18 cellular contexts compared by ENCODE assay signal in genomic region chr19:4795400-4795799, GRCh38. TPM values are rescaled to one million over a fixed set of nuclear protein-coding genes. Genes with fewer than 3 reads are reported as not detected.
DNase-seq lines count a peak whose midpoint lies in the region; ATAC-seq and TF ChIP-seq lines count a peak whose summit lies in the region.
"Had no signal": no experiment of that assay in that cellular context is flagged by ENCODE, and none has a peak within 500 bp of the region (broad histone marks: within the 10 kb centered on the region; RNA-seq: fewer than 3 reads in every experiment).

No MANE protein-coding gene starts in this region.

- peaks cover 24% of the 10 kb centered on the region for H3K36me3 ChIP-seq in IMR-90 (ENCODE audit: control insufficient read depth, insufficient read depth, low read length)

- peak overlapping the region; percentile 33 for H3K4me3 Mint-ChIP-seq in activated CD4-positive, alpha-beta T cell treated with anti-CD3 and anti-CD28 coated beads, Interleukin-2, amount 10 ng/mL, durations not matched to agents 24 days and 14 days
- peak overlapping the region; percentile 78 for H3K4me3 Mint-ChIP-seq in neural crest cell
- H3K4me3 Mint-ChIP-seq in activated CD4-positive, alpha-beta memory T cell treated with anti-CD3 and anti-CD28 coated beads, Interleukin-2, amount 10 ng/mL, durations not matched to agents 7 days and 5 days: no peak overlapping the region
- H3K4me3 Mint-ChIP-seq: natural killer cell; T-helper 1 cell treated with Interleukin-12 subunit alpha and Interleukin-12 subunit beta and Interleukin-4 antibody, amounts not matched to agents 30 μg/mL and 1 μg/mL, for 36 hours had no signal

- TF ChIP-seq CTCF in IMR-90 (conservative IDR thresholded peaks at IDR 0.05; ENCODE audit: low read depth, low read length) (no peak), neural crest cell (conservative IDR thresholded peaks at IDR 0.05) (no peak)

- H3K27me3 ChIP-seq in IMR-90 (ENCODE audit: control insufficient read depth, insufficient read depth, low read length): no peaks in the 10 kb centered on the region
- H3K27me3 ChIP-seq: sigmoid colon, stomach had no signal

- no peaks in the 10 kb centered on the region for H3K9me3 Mint-ChIP-seq in activated CD4-positive, alpha-beta T cell treated with anti-CD3 and anti-CD28 coated beads, Interleukin-2, amount 10 ng/mL, durations not matched to agents 24 days and 14 days
- H3K9me3 Mint-ChIP-seq in neural crest cell: peaks cover 2% of the 10 kb centered on the region
- no peaks in the 10 kb centered on the region for H3K9me3 Mint-ChIP-seq in activated CD4-positive, alpha-beta memory T cell treated with anti-CD3 and anti-CD28 coated beads, Interleukin-2, amount 10 ng/mL, durations not matched to agents 7 days and 5 days
- H3K9me3 Mint-ChIP-seq: natural killer cell; T-helper 1 cell treated with Interleukin-12 subunit alpha and Interleukin-12 subunit beta and Interleukin-4 antibody, amounts not matched to agents 30 μg/mL and 1 μg/mL, for 36 hours had no signal

- no peak overlapping the region for H4K91ac ChIP-seq in IMR-90 (ENCODE audit: insufficient read depth, low read depth, low read length)

- H3K14ac ChIP-seq in IMR-90 (replicated peaks; ENCODE audit: low read depth, low read length): no peak overlapping the region

- in situ Hi-C loops in IMR-90 (cut with MboI; ENCODE audit: low sequenced_read_pairs): no loop called here

- H2BK15ac ChIP-seq in IMR-90 (ENCODE audit: low read depth, low read length): no peak overlapping the region

- H3K27me3 Mint-ChIP-seq in activated CD4-positive, alpha-beta T cell treated with anti-CD3 and anti-CD28 coated beads, Interleukin-2, amount 10 ng/mL, durations not matched to agents 24 days and 14 days: no peaks in the 10 kb centered on the region
- H3K27me3 Mint-ChIP-seq in neural crest cell (ENCODE audit: low read depth): no peaks in the 10 kb centered on the region
- no peaks in the 10 kb centered on the region for H3K27me3 Mint-ChIP-seq in activated CD4-positive, alpha-beta memory T cell treated with anti-CD3 and anti-CD28 coated beads, Interleukin-2, amount 10 ng/mL, durations not matched to agents 7 days and 5 days

- no peak overlapping the region for H3K18ac ChIP-seq in IMR-90 (ENCODE audit: low read depth, low read length)

- intact Hi-C loops in activated CD4-positive, alpha-beta T cell treated with anti-CD3 and anti-CD28 coated beads, Interleukin-2, amount 10 ng/mL, durations not matched to agents 24 days and 14 days (cut with micrococcal nuclease): no loop called here
- intact Hi-C loops in IMR-90 (cut with micrococcal nuclease): no loop called here

- H3K4me2 ChIP-seq in IMR-90 (ENCODE audit: low read depth, low read length): no peak overlapping the region
- H3K4me2 ChIP-seq: PC-9 had no signal

- TF ChIP-seq RAD21 in IMR-90 (IDR thresholded peaks at IDR 0.05; ENCODE audit: low read length): no peak

- TF ChIP-seq POLR2A in IMR-90 (IDR thresholded peaks at IDR 0.05; ENCODE audit: low read depth, low read length): no peak

- peaks cover 45% of the 10 kb centered on the region for H3K36me3 Mint-ChIP-seq in activated CD4-positive, alpha-beta T cell treated with anti-CD3 and anti-CD28 coated beads, Interleukin-2, amount 10 ng/mL, durations not matched to agents 24 days and 14 days (ENCODE audit: low read depth)
- peaks cover 11% of the 10 kb centered on the region for H3K36me3 Mint-ChIP-seq in neural crest cell (ENCODE audit: low read depth)
- peaks cover 37% of the 10 kb centered on the region for H3K36me3 Mint-ChIP-seq in activated CD4-positive, alpha-beta memory T cell treated with anti-CD3 and anti-CD28 coated beads, Interleukin-2, amount 10 ng/mL, durations not matched to agents 7 days and 5 days (ENCODE audit: low read depth)
- H3K36me3 Mint-ChIP-seq: natural killer cell had no signal

- no peak overlapping the region for H2AK9ac ChIP-seq in IMR-90 (replicated peaks; ENCODE audit: low read depth, low read length, poor library complexity)

- no peak overlapping the region for H2BK5ac ChIP-seq in IMR-90 (ENCODE audit: low read depth, low read length, poor library complexity, severe bottlenecking)

- no peak overlapping the region for H2BK120ac ChIP-seq in IMR-90 (ENCODE audit: low read depth, low read length)

- no peak overlapping the region for H3K27ac Mint-ChIP-seq in activated CD4-positive, alpha-beta T cell treated with anti-CD3 and anti-CD28 coated beads, Interleukin-2, amount 10 ng/mL, durations not matched to agents 24 days and 14 days
- H3K27ac Mint-ChIP-seq in neural crest cell (ENCODE audit: unreplicated experiment): no peak overlapping the region
- H3K27ac Mint-ChIP-seq in activated CD4-positive, alpha-beta memory T cell treated with anti-CD3 and anti-CD28 coated beads, Interleukin-2, amount 10 ng/mL, durations not matched to agents 7 days and 5 days: no peak overlapping the region
- H3K27ac Mint-ChIP-seq: natural killer cell; T-helper 1 cell treated with Interleukin-12 subunit alpha and Interleukin-12 subunit beta and Interleukin-4 antibody, amounts not matched to agents 30 μg/mL and 1 μg/mL, for 36 hours had no signal

- no peak overlapping the region for H2AFZ ChIP-seq in IMR-90 (replicated peaks; ENCODE audit: low read length, poor library complexity)
- H2AFZ ChIP-seq: PC-9 had no signal

- no peak overlapping the region for H4K8ac ChIP-seq in IMR-90 (ENCODE audit: low read depth in 2 of 2, low read length in 2 of 2)

- dilution Hi-C loops in IMR-90 (cut with HindIII; ENCODE audit: low sequenced_read_pairs, unreplicated experiment): no loop called here

- ATAC-seq in IMR-90 (ENCODE audit: low read depth): no peak
- ATAC-seq: natural killer cell had no signal

- H3K4me1 Mint-ChIP-seq in activated CD4-positive, alpha-beta T cell treated with anti-CD3 and anti-CD28 coated beads, Interleukin-2, amount 10 ng/mL, durations not matched to agents 24 days and 14 days: peaks cover 20% of the 10 kb centered on the region
- peaks cover 21% of the 10 kb centered on the region for H3K4me1 Mint-ChIP-seq in neural crest cell
- peaks cover 39% of the 10 kb centered on the region for H3K4me1 Mint-ChIP-seq in activated CD4-positive, alpha-beta memory T cell treated with anti-CD3 and anti-CD28 coated beads, Interleukin-2, amount 10 ng/mL, durations not matched to agents 7 days and 5 days

- POLR2A ChIA-PET in IMR-90 (lab: Charles Lee; ENCODE audit: unreplicated experiment): no interaction called here
- POLR2A ChIA-PET in activated CD4-positive, alpha-beta memory T cell treated with anti-CD3 and anti-CD28 coated beads, Interleukin-2, amount 10 ng/mL, durations not matched to agents 7 days and 5 days (lab: Charles Lee): no interaction called here

- no peak overlapping the region for H3K4ac ChIP-seq in IMR-90 (ENCODE audit: low read depth, low read length)

- H3K79me1 ChIP-seq in IMR-90 (ENCODE audit: low read depth in 1 of 2, low read length in 2 of 2): peaks cover 15 to 52% of the 10 kb centered on the region in 2 experiments; a peak in 3 of 4 replicates

- WGBS in IMR-90 (ENCODE audit: extremely low coverage in 2 of 2, insufficient read length in 1 of 2), 2 experiments: 100% methylated on average over 3 of the region's 9 CpGs; no CpG with 5 or more reads in 1 of the 2 experiments

- no peak overlapping the region for H2AK5ac ChIP-seq in IMR-90 (ENCODE audit: low read depth, low read length)

- no peak overlapping the region for H2BK20ac ChIP-seq in IMR-90 (ENCODE audit: low read depth, low read length)

- no peak for DNase-seq in activated CD4-positive, alpha-beta T cell treated with anti-CD3 and anti-CD28 coated beads, Interleukin-2, amount 10 ng/mL, durations not matched to agents 24 days and 14 days
- DNase-seq in activated CD4-positive, alpha-beta T cell treated with anti-CD3 and anti-CD28 coated beads, Interleukin-2, amount 50 U/mL, for 48 hours: no peak
- peak; percentile 22 for DNase-seq in IMR-90
- peak; percentile 41 for DNase-seq in astrocyte of the hippocampus (ENCODE audit: low read depth, low spot score)
- DNase-seq in neural crest cell (ENCODE audit: low read depth, low spot score): no peak
- DNase-seq in NCI-H1105 treated with DMSO at 0.1 percent for 48 hours (lab: John Stamatoyannopoulos, UW): no peak
- no peak for DNase-seq in activated CD4-positive, alpha-beta memory T cell treated with anti-CD3 and anti-CD28 coated beads, Interleukin-2, amount 10 ng/mL, durations not matched to agents 7 days and 5 days
- no peak for DNase-seq in iPS-NIHi11 (ENCODE audit: low spot score)
- DNase-seq: activated CD4-positive, alpha-beta T cell treated with anti-CD3 and anti-CD28 coated beads for 4 hours; activated effector memory CD4-positive, alpha-beta T cell treated with anti-CD3 and anti-CD28 coated beads, Interleukin-2, amount 50 U/mL, for 16 hours; central memory CD4-positive, alpha-beta T cell; natural killer cell; NCI-H1436; PC-9; sigmoid colon; stomach had no signal

- no peak overlapping the region for H3K56ac ChIP-seq in IMR-90 (ENCODE audit: extremely low read depth, insufficient read depth, low read length)

- no peak overlapping the region for H3K27ac ChIP-seq in IMR-90 (ENCODE audit: insufficient read depth, low read length)
- H3K27ac ChIP-seq: 22Rv1, PC-9, sigmoid colon, stomach had no signal

- H4K20me1 ChIP-seq in IMR-90 (ENCODE audit: insufficient read depth, low read length): peaks cover 6% of the 10 kb centered on the region

- H3K4me3 ChIP-seq in IMR-90 (ENCODE audit: insufficient read depth, low read depth, low read length): no peak overlapping the region
- H3K4me3 ChIP-seq: PC-9, sigmoid colon, stomach had no signal

- no peak overlapping the region for H3K9ac ChIP-seq in IMR-90 (ENCODE audit: low read depth, low read length)

- no peaks in the 10 kb centered on the region for H3K9me3 ChIP-seq in IMR-90 (ENCODE audit: control insufficient read depth, insufficient read depth, low read length)
- H3K9me3 ChIP-seq: sigmoid colon, stomach had no signal

- peaks cover 5% of the 10 kb centered on the region; the same call in 1 of the 2 replicates for H3K4me1 ChIP-seq in IMR-90 (ENCODE audit: control insufficient read depth, insufficient read depth, low read length)

- H3K9me1 ChIP-seq in IMR-90 (ENCODE audit: insufficient read depth, low read length): 0 out of 2 replicates have a peak, but pooled peaks cover 3% of the 10 kb centered on the region

- H3K23ac ChIP-seq in IMR-90 (ENCODE audit: low read depth, low read length): no peak overlapping the region

- CTCF ChIA-PET in IMR-90 (lab: Yijun Ruan, JAX): no interaction called here
- CTCF ChIA-PET in activated CD4-positive, alpha-beta memory T cell treated with anti-CD3 and anti-CD28 coated beads, Interleukin-2, amount 10 ng/mL, durations not matched to agents 7 days and 5 days (lab: Charles Lee): no interaction called here

- no TSS peak for BruUV-seq in IMR-90 (replicated peaks; lab: Mats Ljungman, UMichigan)

- no peak overlapping the region for H4K5ac ChIP-seq in IMR-90 (ENCODE audit: low read depth, low read length)

RNA-seq across cellular contexts. Expression of gene FEM1A, which starts 3.9 kb away (rescaled TPM):
- 22.9 and 23.3 TPM in 2 replicates for total RNA-seq in activated CD4-positive, alpha-beta T cell treated with anti-CD3 and anti-CD28 coated beads, Interleukin-2, amount 10 ng/mL, durations not matched to agents 24 days and 14 days
- 8.6 and 8.8 TPM in 2 replicates for total RNA-seq in IMR-90 (2012; rRNA removed)
- polyA plus RNA-seq in IMR-90 (2012; rRNA removed): 5.3 and 5.8 TPM in 2 replicates
- 2.4 and 5.0 TPM in 2 replicates for polyA plus RNA-seq in IMR-90 (2012; cell fraction: cytosol; rRNA removed)
- 1.8 and 3.2 TPM in 2 replicates for polyA plus RNA-seq in IMR-90 (2012; cell fraction: nucleus; rRNA removed; ENCODE audit: low replicate concordance)
- 16.9 and 17.3 TPM in 2 replicates for total RNA-seq in neural crest cell
- total RNA-seq in activated CD4-positive, alpha-beta memory T cell treated with anti-CD3 and anti-CD28 coated beads, Interleukin-2, amount 10 ng/mL, durations not matched to agents 7 days and 5 days: 10 to 100 TPM; 10.2 to 10.3 TPM

RNA-seq across cellular contexts. Expression of gene TICAM1, which starts 36.1 kb away (rescaled TPM):
- total RNA-seq in activated CD4-positive, alpha-beta T cell treated with anti-CD3 and anti-CD28 coated beads, Interleukin-2, amount 10 ng/mL, durations not matched to agents 24 days and 14 days: 33.8 and 33.9 TPM in 2 replicates
- total RNA-seq in IMR-90 (2012; rRNA removed) (0.90 and 1.1 TPM in 2 replicates), neural crest cell (0.72 and 0.96 TPM in 2 replicates)
- polyA plus RNA-seq in IMR-90 (2012; rRNA removed): 9.2 and 10.9 TPM in 2 replicates
- polyA plus RNA-seq in IMR-90 (2012; cell fraction: cytosol; rRNA removed): 6.4 and 7.8 TPM in 2 replicates
- 2.4 and 4.9 TPM in 2 replicates for polyA plus RNA-seq in IMR-90 (2012; cell fraction: nucleus; rRNA removed; ENCODE audit: low replicate concordance)
- 10 to 100 TPM; 25.9 to 26.0 TPM for total RNA-seq in activated CD4-positive, alpha-beta memory T cell treated with anti-CD3 and anti-CD28 coated beads, Interleukin-2, amount 10 ng/mL, durations not matched to agents 7 days and 5 days

Comparison
In these comparisons a context has a peak if more than half of its experiments do, and no peak if none do; other contexts are left out.
1. DNase-seq: peak in IMR-90 (single experiment) and astrocyte of the hippocampus (single experiment); none in activated CD4-positive, alpha-beta T cell treated with anti-CD3 and anti-CD28 coated beads, Interleukin-2, amount 10 ng/mL, durations not matched to agents 24 days and 14 days (single experiment), activated CD4-positive, alpha-beta T cell treated with anti-CD3 and anti-CD28 coated beads, Interleukin-2, amount 50 U/mL, for 48 hours (0 of 2), neural crest cell (single experiment), NCI-H1105 treated with DMSO at 0.1 percent for 48 hours (single experiment), activated CD4-positive, alpha-beta memory T cell treated with anti-CD3 and anti-CD28 coated beads, Interleukin-2, amount 10 ng/mL, durations not matched to agents 7 days and 5 days (single experiment) and iPS-NIHi11 (single experiment).
2. RNA of gene TICAM1, which starts 36.1 kb away (total RNA-seq): 33.8 to 33.9 TPM in activated CD4-positive, alpha-beta T cell treated with anti-CD3 and anti-CD28 coated beads, Interleukin-2, amount 10 ng/mL, durations not matched to agents 24 days and 14 days and 25.9 to 26.0 TPM in activated CD4-positive, alpha-beta memory T cell treated with anti-CD3 and anti-CD28 coated beads, Interleukin-2, amount 10 ng/mL, durations not matched to agents 7 days and 5 days; 0.90 to 1.1 TPM in IMR-90 and 0.72 to 0.96 TPM in neural crest cell; every median in the first group is over 10 times any median in the second.